ENCODE assay signal across 19 cellular contexts in the genomic region with DNA sequence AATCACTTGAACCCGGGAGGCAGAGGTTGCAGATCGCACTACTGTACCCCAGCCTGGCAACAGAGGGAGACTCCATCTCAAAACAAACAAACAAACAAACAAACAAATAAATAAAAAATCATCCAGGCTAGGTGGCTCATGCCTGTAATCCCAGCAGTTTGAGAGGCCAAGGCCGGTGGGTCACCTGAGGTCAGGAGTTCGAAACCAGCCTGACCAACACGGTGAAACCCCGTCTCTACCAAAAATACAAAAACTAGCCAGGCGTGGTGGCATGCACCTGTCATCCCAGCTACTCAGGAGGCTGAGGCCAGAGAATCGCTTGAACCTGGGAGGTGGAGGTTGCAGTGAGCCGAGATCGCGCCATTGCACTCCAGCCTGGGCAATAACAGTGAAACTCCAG. TPM values are rescaled to one million over a fixed set of nuclear protein-coding genes. Genes with fewer than 3 reads are reported as not detected.
"Had no signal": no experiment of that assay in that cellular context is flagged by ENCODE, and none has a peak within 500 bp of the region (broad histone marks: within the 10 kb centered on the region; RNA-seq: fewer than 3 reads in every experiment).

No MANE protein-coding gene starts in this region.

RNA-seq across cellular contexts. Expression of a gene that starts 2.0 kb away (rescaled TPM):
- total RNA-seq: endodermal cell, epithelial cell of proximal tubule, esophagus muscularis mucosa, fibroblast of lung, foreskin keratinocyte, hepatocyte, kidney epithelial cell, left cardiac atrium, lower leg skin, lung microvascular endothelial cell, osteocyte, psoas muscle, renal cortical epithelial cell, sigmoid colon, skeletal muscle tissue, thoracic aorta, tibial nerve had no signal
- polyA plus RNA-seq: fibroblast of lung, foreskin keratinocyte, heart left ventricle, hepatocyte, right cardiac atrium had no signal

RNA-seq across cellular contexts. Expression of a gene that starts 21.1 kb away (rescaled TPM):
- total RNA-seq: epithelial cell of proximal tubule had no signal
